8 cellular contexts compared by ENCODE assay signal in genomic region chr6:106163966-106164877, GRCh38.
DNase-seq lines count a peak whose midpoint lies in the region; ATAC-seq and TF ChIP-seq lines count a peak whose summit lies in the region.

No MANE protein-coding gene starts in this region.

- H3K9me3 Mint-ChIP-seq in nephron (no peaks in the 10 kb centered on the region), type B pancreatic cell (no peaks in the 10 kb centered on the region)

- H3K27ac Mint-ChIP-seq in nephron: peak overlapping the region in 2 of 3 experiments; percentile 60 to 65
- no peak overlapping the region for H3K27ac Mint-ChIP-seq in type B pancreatic cell

- H3K4me3 Mint-ChIP-seq in nephron: no peak overlapping the region
- no peak overlapping the region for H3K4me3 Mint-ChIP-seq in type B pancreatic cell

- H3K27me3 Mint-ChIP-seq in nephron (ENCODE audit: low read depth): no peaks in the 10 kb centered on the region
- H3K27me3 Mint-ChIP-seq in type B pancreatic cell: peaks cover 3% of the 10 kb centered on the region

- H3K36me3 Mint-ChIP-seq in nephron (ENCODE audit: low read depth) (no peaks in the 10 kb centered on the region), type B pancreatic cell (peaks cover 3% of the 10 kb centered on the region)

- no peak overlapping the region for H3K4me3 ChIP-seq in cardiac fibroblast (replicated peaks in 1 of 2; ENCODE audit: low read depth in 2 of 2, low read length in 2 of 2)

- TF ChIP-seq CTCF in cardiac fibroblast (IDR thresholded peaks at IDR 0.05; ENCODE audit: low read depth, low read length): no peak
- TF ChIP-seq CTCF in nephron (IDR thresholded peaks at IDR 0.05; ENCODE audit: unreplicated experiment in 3 of 3): no peak
- TF ChIP-seq CTCF in type B pancreatic cell (conservative IDR thresholded peaks at IDR 0.05): no peak

- DNase-seq in SKM-1 treated with dmso at 0.1 percent for 144 hours (lab: John Stamatoyannopoulos, UW; ENCODE audit: unreplicated experiment) (peak; percentile 94), cardiac fibroblast (ENCODE audit: low read depth in 2 of 2) (peak; percentile 90 to 95), type B pancreatic cell (ENCODE audit: extremely low spot score, unreplicated experiment) (peak; percentile 20), SHP77 treated with DMSO at 0.1 percent for 48 hours (lab: John Stamatoyannopoulos, UW) (no peak)
- no peak for DNase-seq in effector CD8-positive, alpha-beta T cell (lab: John Stamatoyannopoulos, UW)

- ATAC-seq in GM18519 (IDR thresholded peaks at IDR 0.05; ENCODE audit: low FRiP score, unreplicated experiment) (peak; percentile 44), HG02870 (IDR thresholded peaks at IDR 0.05; ENCODE audit: unreplicated experiment) (peak; percentile 57)

- peaks cover 20% of the 10 kb centered on the region for H3K4me1 Mint-ChIP-seq in nephron
- H3K4me1 Mint-ChIP-seq in type B pancreatic cell (ENCODE audit: unreplicated experiment): peaks cover 15% of the 10 kb centered on the region

Comparison
In these comparisons a context has a peak if more than half of its experiments do, and no peak if none do; other contexts are left out.
1. DNase-seq: peak in SKM-1 treated with dmso at 0.1 percent for 144 hours (single experiment), cardiac fibroblast (2 of 2) and type B pancreatic cell (single experiment); none in SHP77 treated with DMSO at 0.1 percent for 48 hours (single experiment) and effector CD8-positive, alpha-beta T cell (single experiment).